ENCODE assay signal across 9 cellular contexts in the genomic region with DNA sequence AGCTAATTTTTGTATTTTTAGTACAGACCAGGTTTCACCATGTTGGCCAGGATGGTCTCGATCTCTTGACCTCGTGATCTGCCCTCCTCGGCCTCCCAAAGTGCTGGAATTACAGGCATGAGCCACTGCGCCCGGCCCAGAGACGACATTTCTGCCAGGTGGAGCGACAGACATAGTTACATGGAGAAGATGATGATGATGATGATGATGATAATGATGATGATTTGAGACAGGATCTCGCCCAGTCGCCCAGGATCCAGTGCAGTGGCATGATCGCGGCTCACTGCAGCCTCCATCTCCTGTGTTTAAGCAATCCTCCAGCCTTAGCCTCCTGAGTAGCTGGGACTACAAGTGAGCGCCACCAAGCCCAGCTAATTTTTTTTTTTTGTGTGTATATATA. TPM values are rescaled to one million over a fixed set of nuclear protein-coding genes. Genes with fewer than 3 reads are reported as not detected.
DNase-seq lines count a peak whose midpoint lies in the region; ATAC-seq and TF ChIP-seq lines count a peak whose summit lies in the region.
"Not testable (repeated sequence)": the region's sequence is repeated elsewhere in the genome, so short reads cannot be mapped to it uniquely, and the experiment has no call there.
"Had no signal": no experiment of that assay in that cellular context is flagged by ENCODE, and none has a peak within 500 bp of the region (broad histone marks: within the 10 kb centered on the region; RNA-seq: fewer than 3 reads in every experiment).

No MANE protein-coding gene starts in this region.

- TF ChIP-seq CTCF in Caco-2 (IDR thresholded peaks at IDR 0.05; ENCODE audit: insufficient read depth in 1 of 2, low read depth in 1 of 2, low read length in 1 of 2, severe bottlenecking in 1 of 2, unreplicated experiment in 1 of 2); endodermal cell (conservative IDR thresholded peaks at IDR 0.05); progenitor cell of endocrine pancreas (IDR thresholded peaks at IDR 0.05; ENCODE audit: unreplicated experiment): not testable (repeated sequence)

- H3K9me3 ChIP-seq in Caco-2; T-helper 17 cell (ENCODE audit: control insufficient read depth, low read length, poor library complexity, severe bottlenecking); endodermal cell (ENCODE audit: control insufficient read depth, low read length); naive thymus-derived CD4-positive, alpha-beta T cell (ENCODE audit: control insufficient read depth in 2 of 3, low read length in 3 of 3): not testable (repeated sequence)

- DNase-seq in Caco-2; T-helper 17 cell; activated CD8-positive, alpha-beta memory T cell treated with anti-CD3 and anti-CD28 coated beads, Interleukin-2, amount 10 ng/mL, durations not matched to agents 7 days and 5 days; endodermal cell; naive thymus-derived CD4-positive, alpha-beta T cell; progenitor cell of endocrine pancreas (ENCODE audit: low spot score, unreplicated experiment): not testable (repeated sequence)

- not testable (repeated sequence) for H3K36me3 ChIP-seq in Caco-2 (ENCODE audit: control insufficient read depth, insufficient read depth, low read length); endodermal cell (ENCODE audit: control insufficient read depth, insufficient read depth, low read length); naive thymus-derived CD4-positive, alpha-beta T cell (ENCODE audit: control insufficient read depth in 2 of 3, insufficient read depth in 3 of 3, low read length in 3 of 3)

- H3K9ac ChIP-seq in endodermal cell (ENCODE audit: extremely low read depth, low read length, poor library complexity, severe bottlenecking): not testable (repeated sequence)

- H3K9me3 Mint-ChIP-seq in Caco-2 (ENCODE audit: unreplicated experiment); activated CD8-positive, alpha-beta memory T cell treated with anti-CD3 and anti-CD28 coated beads, Interleukin-2, amount 10 ng/mL, durations not matched to agents 7 days and 5 days (ENCODE audit: low read depth); activated naive CD4-positive, alpha-beta T cell treated with anti-CD3 and anti-CD28 coated beads, Interleukin-2, amount 50 U/mL, for 24 hours; progenitor cell of endocrine pancreas (ENCODE audit: low read depth): not testable (repeated sequence)
- H3K9me3 Mint-ChIP-seq in endodermal cell: peaks cover 12% of the 10 kb centered on the region
- peaks cover 0 to 18% (median 4%) of the 10 kb centered on the region in 11 donors for H3K9me3 Mint-ChIP-seq in naive thymus-derived CD4-positive, alpha-beta T cell

- CTCF ChIA-PET in Caco-2 (lab: Charles Lee): interaction anchor here (0.7 kb wide), 1 partner anchor 206 kb away, joined by 4 read pairs; no protein-coding TSS in a partner anchor
- CTCF ChIA-PET in activated CD8-positive, alpha-beta memory T cell treated with anti-CD3 and anti-CD28 coated beads, Interleukin-2, amount 10 ng/mL, durations not matched to agents 7 days and 5 days (lab: Charles Lee): interaction anchor here (0.9 kb wide), 1 partner anchor 66 kb away, joined by 3 read pairs; no protein-coding TSS in a partner anchor
- CTCF ChIA-PET in naive thymus-derived CD4-positive, alpha-beta T cell (lab: Charles Lee): not testable (repeated sequence)

- H3K27ac Mint-ChIP-seq in Caco-2 (ENCODE audit: unreplicated experiment); activated CD8-positive, alpha-beta memory T cell treated with anti-CD3 and anti-CD28 coated beads, Interleukin-2, amount 10 ng/mL, durations not matched to agents 7 days and 5 days; activated naive CD4-positive, alpha-beta T cell treated with anti-CD3 and anti-CD28 coated beads, Interleukin-2, amount 50 U/mL, for 24 hours; endodermal cell; progenitor cell of endocrine pancreas: not testable (repeated sequence)
- peak overlapping the region; percentile 84 for H3K27ac Mint-ChIP-seq in T-helper 17 cell
- H3K27ac Mint-ChIP-seq in naive thymus-derived CD4-positive, alpha-beta T cell: peak overlapping the region in 3 of 9 donors; percentile 80 to 89 (median 80)

- H3K27me3 Mint-ChIP-seq in Caco-2 (ENCODE audit: insufficient read depth, unreplicated experiment) (peaks cover 13% of the 10 kb centered on the region), T-helper 17 cell (peaks cover 46% of the 10 kb centered on the region)
- H3K27me3 Mint-ChIP-seq in activated CD8-positive, alpha-beta memory T cell treated with anti-CD3 and anti-CD28 coated beads, Interleukin-2, amount 10 ng/mL, durations not matched to agents 7 days and 5 days: peaks cover 58% of the 10 kb centered on the region
- H3K27me3 Mint-ChIP-seq in activated naive CD4-positive, alpha-beta T cell treated with anti-CD3 and anti-CD28 coated beads, Interleukin-2, amount 50 U/mL, for 24 hours; endodermal cell (ENCODE audit: insufficient read depth); progenitor cell of endocrine pancreas: not testable (repeated sequence)
- H3K27me3 Mint-ChIP-seq in naive thymus-derived CD4-positive, alpha-beta T cell: peaks cover 16 to 66% (median 35%) of the 10 kb centered on the region in 5 donors

- WGBS in endodermal cell (ENCODE audit: insufficient coverage in 1 of 2, insufficient read length in 1 of 2), 2 experiments: 96 to 100% methylated on average over 5 to 11 of the region's 12 CpGs

- not testable (repeated sequence) for H3K36me3 Mint-ChIP-seq in Caco-2 (ENCODE audit: insufficient read depth, unreplicated experiment); T-helper 17 cell (ENCODE audit: low read depth); activated CD8-positive, alpha-beta memory T cell treated with anti-CD3 and anti-CD28 coated beads, Interleukin-2, amount 10 ng/mL, durations not matched to agents 7 days and 5 days; activated naive CD4-positive, alpha-beta T cell treated with anti-CD3 and anti-CD28 coated beads, Interleukin-2, amount 50 U/mL, for 24 hours; endodermal cell (ENCODE audit: low read depth); naive thymus-derived CD4-positive, alpha-beta T cell; progenitor cell of endocrine pancreas (ENCODE audit: insufficient read depth)

- H3K27me3 ChIP-seq in Caco-2 (replicated peaks; ENCODE audit: control insufficient read depth, insufficient read depth, low read length); naive thymus-derived CD4-positive, alpha-beta T cell (ENCODE audit: control insufficient read depth in 2 of 2, insufficient read depth in 2 of 2, low read length in 2 of 2): not testable (repeated sequence)
- peaks cover 16% of the 10 kb centered on the region for H3K27me3 ChIP-seq in endodermal cell (ENCODE audit: control insufficient read depth, insufficient read depth, low read length, poor library complexity, severe bottlenecking)

- intact Hi-C loops in Caco-2 (cut with micrococcal nuclease; ENCODE audit: unreplicated experiment): not testable (repeated sequence)
- intact Hi-C loops in naive thymus-derived CD4-positive, alpha-beta T cell (cut with micrococcal nuclease): loop anchor here (2.0 to 5.0 kb wide), 3 partner anchors 23 to 141 kb away; a partner anchor contains a TSS

- POLR2A ChIA-PET in Caco-2 (lab: Charles Lee): interaction anchor here (0.6 kb wide), 1 partner anchor 39 kb away, joined by 3 read pairs; no protein-coding TSS in a partner anchor
- POLR2A ChIA-PET in naive thymus-derived CD4-positive, alpha-beta T cell (lab: Charles Lee): interaction anchor here (0.7 to 1.5 kb wide), 2 partner anchors 26 to 40 kb away, joined by 3 to 5 read pairs; no protein-coding TSS in a partner anchor

- BruUV-seq in Caco-2 (replicated peaks; lab: Mats Ljungman, UMichigan): not testable (repeated sequence)

- ATAC-seq in T-helper 17 cell; activated CD8-positive, alpha-beta memory T cell treated with anti-CD3 and anti-CD28 coated beads, Interleukin-2, amount 10 ng/mL, durations not matched to agents 7 days and 5 days; naive thymus-derived CD4-positive, alpha-beta T cell: not testable (repeated sequence)

- not testable (repeated sequence) for H3K4me1 ChIP-seq in Caco-2; endodermal cell (ENCODE audit: control insufficient read depth, insufficient read depth, low read length); naive thymus-derived CD4-positive, alpha-beta T cell (ENCODE audit: control insufficient read depth in 2 of 2, insufficient read depth in 2 of 2, low read length in 2 of 2)

- H3K4me3 ChIP-seq in Caco-2 (ENCODE audit: low read depth, low read length); endodermal cell (ENCODE audit: low read length); naive thymus-derived CD4-positive, alpha-beta T cell (ENCODE audit: low read length): not testable (repeated sequence)

- peaks cover 11% of the 10 kb centered on the region for H3K4me1 Mint-ChIP-seq in Caco-2 (ENCODE audit: low read depth, unreplicated experiment)
- peaks cover 20% of the 10 kb centered on the region for H3K4me1 Mint-ChIP-seq in T-helper 17 cell
- peaks cover 15% of the 10 kb centered on the region for H3K4me1 Mint-ChIP-seq in activated CD8-positive, alpha-beta memory T cell treated with anti-CD3 and anti-CD28 coated beads, Interleukin-2, amount 10 ng/mL, durations not matched to agents 7 days and 5 days
- H3K4me1 Mint-ChIP-seq in activated naive CD4-positive, alpha-beta T cell treated with anti-CD3 and anti-CD28 coated beads, Interleukin-2, amount 50 U/mL, for 24 hours: peaks cover 21% of the 10 kb centered on the region
- peaks cover 36% of the 10 kb centered on the region for H3K4me1 Mint-ChIP-seq in endodermal cell
- H3K4me1 Mint-ChIP-seq in naive thymus-derived CD4-positive, alpha-beta T cell: peaks cover 6 to 21% (median 19%) of the 10 kb centered on the region in 7 donors
- H3K4me1 Mint-ChIP-seq in progenitor cell of endocrine pancreas (ENCODE audit: low read depth): peaks cover 36% of the 10 kb centered on the region

- H3K4me3 Mint-ChIP-seq in Caco-2 (ENCODE audit: unreplicated experiment) (peak overlapping the region; percentile 67), T-helper 17 cell (peak overlapping the region; percentile 97), endodermal cell (peak overlapping the region; percentile 69), progenitor cell of endocrine pancreas (ENCODE audit: low read depth) (peak overlapping the region; percentile 22)
- H3K4me3 Mint-ChIP-seq in activated CD8-positive, alpha-beta memory T cell treated with anti-CD3 and anti-CD28 coated beads, Interleukin-2, amount 10 ng/mL, durations not matched to agents 7 days and 5 days: peak overlapping the region; percentile 80
- H3K4me3 Mint-ChIP-seq in activated naive CD4-positive, alpha-beta T cell treated with anti-CD3 and anti-CD28 coated beads, Interleukin-2, amount 50 U/mL, for 24 hours: peak overlapping the region; percentile 75
- peak overlapping the region; percentile 35 to 100 (median 91) for H3K4me3 Mint-ChIP-seq in naive thymus-derived CD4-positive, alpha-beta T cell

- not testable (repeated sequence) for H3K27ac ChIP-seq in endodermal cell (ENCODE audit: low read depth, low read length); naive thymus-derived CD4-positive, alpha-beta T cell (ENCODE audit: low read depth, low read length)

RNA-seq across cellular contexts. Expression of a gene that starts 0.9 kb away (rescaled TPM):
- total RNA-seq in Caco-2 (2022) (0.28 and 1.5 TPM in 2 replicates), T-helper 17 cell (under 1 TPM in 1 of 2 donors, not detected in 1; 0.75 TPM), endodermal cell (1 to 10 TPM; 5.0 to 5.3 TPM), progenitor cell of endocrine pancreas (9.0 and 10.4 TPM in 2 replicates)
- total RNA-seq in activated CD8-positive, alpha-beta memory T cell treated with anti-CD3 and anti-CD28 coated beads, Interleukin-2, amount 10 ng/mL, durations not matched to agents 7 days and 5 days: under 1 TPM; 0.54 to 0.67 TPM
- polyA plus RNA-seq in endodermal cell (2013, experiment 1 of 2): 3.3 TPM
- polyA plus RNA-seq in endodermal cell (2013, experiment 2 of 2): 3.9 TPM
- total RNA-seq in naive thymus-derived CD4-positive, alpha-beta T cell: 1 to 10 TPM in 4 of 5 experiments, under 1 TPM in 1; 0.02 to 2.8 (median 2.0) TPM
- under 1 TPM in 1 of 2 donors, not detected in 1; 0.33 TPM for polyA plus RNA-seq in naive thymus-derived CD4-positive, alpha-beta T cell

RNA-seq across cellular contexts. Expression of a gene that starts 40.1 kb away (rescaled TPM):
- total RNA-seq in Caco-2 (2022) (0.37 and 1.0 TPM in 2 replicates), T-helper 17 cell (not detected), endodermal cell (not detected), progenitor cell of endocrine pancreas (0.57 TPM in 1 of 2 replicates, not detected in the other)
- under 1 TPM in 1 of 2 experiments, not detected in 1; 0.19 TPM for total RNA-seq in activated CD8-positive, alpha-beta memory T cell treated with anti-CD3 and anti-CD28 coated beads, Interleukin-2, amount 10 ng/mL, durations not matched to agents 7 days and 5 days
- polyA plus RNA-seq in endodermal cell (2013, experiment 1 of 2): not detected
- not detected for polyA plus RNA-seq in endodermal cell (2013, experiment 2 of 2)
- not detected for total RNA-seq in naive thymus-derived CD4-positive, alpha-beta T cell
- not detected for polyA plus RNA-seq in naive thymus-derived CD4-positive, alpha-beta T cell
- total RNA-seq: H7, Peyer's patch had no signal

RNA-seq across cellular contexts. Expression of a gene that starts 40.3 kb away (rescaled TPM):
- total RNA-seq in Caco-2 (2022) (33.8 and 35.3 TPM in 2 replicates), T-helper 17 cell (10 to 100 TPM; 40.1 to 41.0 TPM), endodermal cell (10 to 100 TPM; 32.8 to 35.0 TPM), progenitor cell of endocrine pancreas (38.6 and 39.4 TPM in 2 replicates)
- 10 to 100 TPM; 32.0 to 32.1 TPM for total RNA-seq in activated CD8-positive, alpha-beta memory T cell treated with anti-CD3 and anti-CD28 coated beads, Interleukin-2, amount 10 ng/mL, durations not matched to agents 7 days and 5 days
- polyA plus RNA-seq in endodermal cell (2013, experiment 1 of 2): 17.8 TPM
- polyA plus RNA-seq in endodermal cell (2013, experiment 2 of 2): 15.6 TPM
- total RNA-seq in naive thymus-derived CD4-positive, alpha-beta T cell: 10 to 100 TPM; 34.1 to 43.0 (median 41.0) TPM
- 10 to 100 TPM; 11.7 to 22.2 TPM for polyA plus RNA-seq in naive thymus-derived CD4-positive, alpha-beta T cell

Comparison
In these comparisons a context has a peak if more than half of its experiments do, and no peak if none do; other contexts are left out.
1. H3K4me3 Mint-ChIP-seq: peak in every context shown above with its lines; median percentile 97 in T-helper 17 cell; 91 in naive thymus-derived CD4-positive, alpha-beta T cell; 80 in activated CD8-positive, alpha-beta memory T cell treated with anti-CD3 and anti-CD28 coated beads, Interleukin-2, amount 10 ng/mL, durations not matched to agents 7 days and 5 days; 75 in activated naive CD4-positive, alpha-beta T cell treated with anti-CD3 and anti-CD28 coated beads, Interleukin-2, amount 50 U/mL, for 24 hours; 69 in endodermal cell; 67 in Caco-2; 22 in progenitor cell of endocrine pancreas.